8 cellular contexts compared by ENCODE assay signal in the genomic region with DNA sequence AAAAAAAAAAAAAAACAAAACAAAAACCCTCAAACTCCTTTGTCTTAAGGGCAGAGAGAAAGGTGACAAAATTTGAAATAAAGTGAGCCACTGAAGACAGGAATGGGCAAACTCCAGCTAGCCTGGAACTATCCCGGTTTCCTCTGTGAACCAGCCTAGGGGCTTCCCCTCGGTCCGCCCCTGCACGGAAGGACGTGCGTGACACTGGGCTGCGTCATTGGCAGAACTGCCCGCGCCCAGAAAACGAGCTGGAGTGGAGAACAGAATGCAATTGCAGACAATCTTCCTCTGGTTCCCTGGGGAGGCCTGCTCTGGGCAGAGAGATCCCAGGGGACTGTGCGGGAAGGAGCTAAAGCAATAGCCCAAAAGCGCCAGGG. TPM values are rescaled to one million over a fixed set of nuclear protein-coding genes. Genes with fewer than 3 reads are reported as not detected.
A peak's percentile ranks its signal among the peaks of the same experiment; 100 is the strongest.
DNase-seq lines count a peak whose midpoint lies in the region; ATAC-seq and TF ChIP-seq lines count a peak whose summit lies in the region.

No MANE protein-coding gene starts in this region.

- BruUV-seq in A673 (replicated peaks; lab: Mats Ljungman, UMichigan) = no TSS peak

- H3K27ac ChIP-seq in A673 (ENCODE audit: low read depth, low read length, poor library complexity, severe bottlenecking) (no peak overlapping the region), colonic mucosa (no peak overlapping the region), left lung (peak overlapping the region; percentile 76 to 78)

- H3K36me3 Mint-ChIP-seq in T-helper 17 cell (ENCODE audit: low read depth) = no peaks in the 10 kb centered on the region

- H3K36me3 ChIP-seq in A673 (ENCODE audit: insufficient read depth, low read length, poor library complexity, severe bottlenecking) (no peaks in the 10 kb centered on the region), colonic mucosa (no peaks in the 10 kb centered on the region), left lung (no peaks in the 10 kb centered on the region)

- H3K9ac ChIP-seq in colonic mucosa (ENCODE audit: low read depth in 2 of 2, low read length in 2 of 2) = peak overlapping the region; percentile 51 to 58

- H3K27me3 Mint-ChIP-seq in T-helper 17 cell = peaks cover 6% of the 10 kb centered on the region

- H3K4me1 ChIP-seq in A673 (ENCODE audit: insufficient read depth, low read length, poor library complexity, severe bottlenecking) (no peaks in the 10 kb centered on the region), colonic mucosa (no peaks in the 10 kb centered on the region), left lung (peaks cover 0 to 6% of the 10 kb centered on the region in 2 donors)

- DNase-seq in A673 (ENCODE audit: low spot score) (peak; percentile 85), T-helper 17 cell (no peak), colonic mucosa (peak; percentile 61), left lung (peak; percentile 81 to 91), putamen (ENCODE audit: low spot score) (no peak)
- peak; percentile 25 to 38 for DNase-seq in stimulated activated CD4-positive, alpha-beta T cell treated with anti-CD3 and anti-CD28 coated beads, Interleukin-4, amount 100 ng/mL, for 4 hours

- H3K9me3 ChIP-seq in A673 (ENCODE audit: low read depth, low read length, poor library complexity, severe bottlenecking) = no peaks in the 10 kb centered on the region
- H3K9me3 ChIP-seq in T-helper 17 cell (ENCODE audit: control insufficient read depth, low read length, poor library complexity, severe bottlenecking) = no peaks in the 10 kb centered on the region
- H3K9me3 ChIP-seq in colonic mucosa = no peaks in the 10 kb centered on the region
- H3K9me3 ChIP-seq in left lung = no peaks in the 10 kb centered on the region

- CTCF ChIA-PET in A673 (lab: Charles Lee) = no interaction called here

- POLR2A ChIA-PET in A673 (lab: Charles Lee; ENCODE audit: low non-redundant PET) = no interaction called here

- no peak overlapping the region for H3K27ac Mint-ChIP-seq in T-helper 17 cell

- intact Hi-C loops in A673 (cut with micrococcal nuclease; ENCODE audit: unreplicated experiment) (no loop called here), colonic mucosa (cut with DNase I) (no loop called here), left lung (cut with DNase I) (no loop called here)

- H3K27me3 ChIP-seq in A673 (replicated peaks; ENCODE audit: insufficient read depth, low read depth, low read length, poor library complexity) = peaks cover 4% of the 10 kb centered on the region
- no peaks in the 10 kb centered on the region for H3K27me3 ChIP-seq in colonic mucosa
- no peaks in the 10 kb centered on the region for H3K27me3 ChIP-seq in left lung

- ATAC-seq in GM18508 (IDR thresholded peaks at IDR 0.05; ENCODE audit: insufficient read depth, unreplicated experiment) (peak; percentile 30), HG02981 (IDR thresholded peaks at IDR 0.05; ENCODE audit: unreplicated experiment) (peak; percentile 41), T-helper 17 cell (peak; percentile 66), left lung (peak; percentile 90)

- peaks cover 5% of the 10 kb centered on the region for H3K4me1 Mint-ChIP-seq in T-helper 17 cell

- H3K4me3 Mint-ChIP-seq in T-helper 17 cell = peak overlapping the region; percentile 79

- H3K4me3 ChIP-seq in A673 (ENCODE audit: low read depth, low read length, poor library complexity, severe bottlenecking) (peak overlapping the region; percentile 44), colonic mucosa (peak overlapping the region; percentile 38), left lung (peak overlapping the region; percentile 37 to 38)

- TF ChIP-seq CTCF in A673 (conservative IDR thresholded peaks at IDR 0.05; ENCODE audit: low read depth, low read length) (no peak), colonic mucosa (IDR thresholded peaks at IDR 0.05) (no peak), left lung (IDR thresholded peaks at IDR 0.05) (no peak)

RNA-seq across cellular contexts. Expression of a gene that starts 0.6 kb away (rescaled TPM):
- total RNA-seq in A673 (2021) (1.6 and 1.7 TPM in 2 replicates), T-helper 17 cell (1 to 10 TPM; 1.0 to 2.2 TPM), colonic mucosa (1 to 10 TPM; 1.6 to 4.9 TPM), left lung (10 to 100 TPM; 12.3 to 13.6 TPM)

Comparison
In these comparisons a context has a peak if more than half of its experiments do, and no peak if none do; other contexts are left out.
1. DNase-seq: peak in A673 (single experiment), colonic mucosa (single experiment), left lung (2 of 2) and stimulated activated CD4-positive, alpha-beta T cell treated with anti-CD3 and anti-CD28 coated beads, Interleukin-4, amount 100 ng/mL, for 4 hours (2 of 2); none in T-helper 17 cell (0 of 3) and putamen (single experiment).
2. H3K27ac ChIP-seq: peak in left lung (2 of 2); none in A673 (single experiment) and colonic mucosa (single experiment).
3. ATAC-seq: peak in every context shown above with its lines; median percentile 90 in left lung; 66 in T-helper 17 cell; 41 in HG02981; 30 in GM18508.
4. Peak in every context shown above with its lines, with median percentiles within 50 percentile points of each other: H3K4me3 ChIP-seq.